In the genomic region with DNA sequence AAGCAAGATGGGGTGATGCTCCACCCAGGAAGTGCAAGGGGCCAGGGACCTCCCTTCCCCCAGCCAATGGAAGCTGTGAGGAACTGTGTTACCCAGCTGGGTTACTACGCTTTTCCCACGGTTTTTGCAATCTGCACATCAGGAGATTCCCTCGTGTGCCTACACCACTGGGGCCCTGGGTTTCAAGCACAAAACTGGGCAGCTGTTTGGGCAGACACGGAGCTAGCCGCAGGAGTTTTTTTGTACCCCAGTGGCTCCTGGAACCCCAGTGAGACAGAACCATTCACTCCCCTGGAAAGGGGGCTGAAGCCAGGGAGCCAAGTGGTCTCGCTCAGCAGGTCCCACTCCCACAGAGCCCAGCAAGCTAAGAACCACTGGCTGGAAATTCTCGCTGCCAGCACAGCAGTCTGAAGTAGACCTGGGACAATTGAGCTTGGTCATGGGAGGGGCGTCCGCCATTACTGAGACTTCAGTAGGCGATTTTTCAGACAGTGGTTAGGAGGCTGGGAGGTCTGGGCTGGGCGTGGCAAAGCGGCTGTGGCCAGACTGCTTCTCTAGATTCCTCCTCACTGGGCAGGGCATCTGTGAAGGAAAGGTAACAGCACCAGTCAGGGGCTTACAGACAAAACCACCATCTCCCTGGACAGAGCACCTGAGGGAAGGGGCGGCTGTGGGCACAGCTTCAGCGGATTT, we compare ENCODE assay signal across 13 cellular contexts. TPM values are rescaled to one million over a fixed set of nuclear protein-coding genes. Genes with fewer than 3 reads are reported as not detected.
"Had no signal": no experiment of that assay in that cellular context is flagged by ENCODE, and none has a peak within 500 bp of the region (broad histone marks: within the 10 kb centered on the region; RNA-seq: fewer than 3 reads in every experiment).

No MANE protein-coding gene starts in this region.

RNA-seq across cellular contexts. Expression of a gene that starts 13.9 kb away (rescaled TPM):
- total RNA-seq: activated CD4-positive, alpha-beta memory T cell treated with anti-CD3 and anti-CD28 coated beads, Interleukin-2, amount 10 ng/mL, durations not matched to agents 7 days and 5 days; activated CD4-positive, alpha-beta T cell treated with anti-CD3 and anti-CD28 coated beads, Interleukin-2, amount 10 ng/mL, durations not matched to agents 7 days and 5 days; activated naive CD4-positive, alpha-beta T cell treated with anti-CD3 and anti-CD28 coated beads, Interleukin-2, amount 50 U/mL, for 72 hours; ascending aorta; cardiac muscle cell; dermis microvascular lymphatic vessel endothelial cell; endothelial cell of umbilical vein; gastroesophageal sphincter; glomerular endothelial cell had no signal
- polyA plus RNA-seq: cardiac muscle cell, endothelial cell of umbilical vein had no signal

RNA-seq across cellular contexts. Expression of a gene that starts 28.2 kb away (rescaled TPM):
- total RNA-seq: activated naive CD4-positive, alpha-beta T cell treated with anti-CD3 and anti-CD28 coated beads, Interleukin-2, amount 50 U/mL, for 72 hours; ascending aorta had no signal

RNA-seq across cellular contexts. Expression of a gene that starts 30.2 kb away (rescaled TPM):
- total RNA-seq: activated CD4-positive, alpha-beta T cell treated with anti-CD3 and anti-CD28 coated beads, Interleukin-2, amount 10 ng/mL, durations not matched to agents 7 days and 5 days; activated T-cell treated with anti-CD3 and anti-CD28 coated beads, Interleukin-2, amount 50 U/mL, for 72 hours; cardiac muscle cell; dermis microvascular lymphatic vessel endothelial cell; endothelial cell of umbilical vein; fibroblast of lung; fibroblast of villous mesenchyme; glomerular endothelial cell; hepatocyte had no signal
- polyA plus RNA-seq: cardiac muscle cell, endothelial cell of umbilical vein, fibroblast of lung, hepatocyte had no signal
